Comparison of ENCODE assay signal across 8 cellular contexts in the genomic region with DNA sequence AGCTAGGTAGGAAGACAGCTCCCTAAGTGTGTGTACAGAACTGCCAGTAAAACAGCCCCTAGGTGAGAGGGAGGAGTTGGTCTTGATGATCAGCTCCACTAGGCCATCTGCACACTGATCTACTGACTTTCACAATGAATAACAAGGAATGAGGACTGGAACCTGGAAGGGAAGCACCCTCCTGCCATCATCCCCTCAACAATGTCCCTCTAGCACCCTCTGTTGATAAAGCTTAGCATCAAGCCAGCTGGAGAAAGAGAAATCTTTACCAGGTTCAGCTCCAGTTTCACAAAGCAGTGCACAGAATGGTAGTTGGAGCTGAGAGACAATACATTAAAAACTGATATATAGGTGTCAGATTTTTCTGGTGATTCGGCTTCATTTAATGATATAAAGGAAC. TPM values are rescaled to one million over a fixed set of nuclear protein-coding genes. Genes with fewer than 3 reads are reported as not detected.
DNase-seq lines count a peak whose midpoint lies in the region; ATAC-seq and TF ChIP-seq lines count a peak whose summit lies in the region.

No MANE protein-coding gene starts in this region.

- H3K9me3 ChIP-seq in RWPE2 (ENCODE audit: severe bottlenecking), result no peaks in the 10 kb centered on the region
- H3K9me3 ChIP-seq in naive thymus-derived CD4-positive, alpha-beta T cell (ENCODE audit: control insufficient read depth in 2 of 3, low read length in 3 of 3), result no peaks in the 10 kb centered on the region

- H3K36me3 Mint-ChIP-seq in naive thymus-derived CD4-positive, alpha-beta T cell, result peaks cover 0 to 11% (median 0%) of the 10 kb centered on the region in 5 donors
- H3K36me3 Mint-ChIP-seq in activated T-helper 2 cell treated with anti-CD3 and anti-CD28 coated beads, Interferon-gamma antibody, Interleukin-2, Interleukin-4, amounts not matched to agents 10 μg/mL and 5 μg/mL and 100 μg/mL, durations not matched to agents 14 hours and 24 hours and 36 hours (ENCODE audit: low read depth), result no peaks in the 10 kb centered on the region
- no peaks in the 10 kb centered on the region for H3K36me3 Mint-ChIP-seq in activated T-cell treated with anti-CD3 and anti-CD28 coated beads, Interleukin-2, amount 50 U/mL, for 4 hours (ENCODE audit: insufficient read depth)
- H3K36me3 Mint-ChIP-seq in activated T-helper 17 cell treated with anti-CD3 and anti-CD28 coated beads, Interleukin-2, amount 50 U/mL, for 72 hours (ENCODE audit: low read depth), result no peaks in the 10 kb centered on the region

- no peaks in the 10 kb centered on the region for H3K4me1 Mint-ChIP-seq in naive thymus-derived CD4-positive, alpha-beta T cell
- H3K4me1 Mint-ChIP-seq in activated T-helper 2 cell treated with anti-CD3 and anti-CD28 coated beads, Interferon-gamma antibody, Interleukin-2, Interleukin-4, amounts not matched to agents 10 μg/mL and 5 μg/mL and 100 μg/mL, durations not matched to agents 14 hours and 24 hours and 36 hours (ENCODE audit: low read depth), result no peaks in the 10 kb centered on the region
- H3K4me1 Mint-ChIP-seq in activated T-cell treated with anti-CD3 and anti-CD28 coated beads, Interleukin-2, amount 50 U/mL, for 4 hours (ENCODE audit: low read depth), result no peaks in the 10 kb centered on the region
- no peaks in the 10 kb centered on the region for H3K4me1 Mint-ChIP-seq in activated T-helper 17 cell treated with anti-CD3 and anti-CD28 coated beads, Interleukin-2, amount 50 U/mL, for 72 hours

- intact Hi-C loops in naive thymus-derived CD4-positive, alpha-beta T cell (cut with micrococcal nuclease), result loop anchor here in 1 of 2 donors (1.0 kb wide), 1 partner anchor 11 kb away; no protein-coding TSS in a partner anchor
- intact Hi-C loops in activated T-helper 2 cell treated with anti-CD3 and anti-CD28 coated beads, Interferon-gamma antibody, Interleukin-2, Interleukin-4, amounts not matched to agents 10 μg/mL and 5 μg/mL and 100 μg/mL, durations not matched to agents 14 hours and 24 hours and 36 hours (cut with micrococcal nuclease), result loop anchor here (1.0 kb wide), 1 partner anchor 11 kb away; no protein-coding TSS in a partner anchor

- CTCF ChIA-PET in naive thymus-derived CD4-positive, alpha-beta T cell (lab: Charles Lee), result no interaction called here

- POLR2A ChIA-PET in naive thymus-derived CD4-positive, alpha-beta T cell (lab: Charles Lee), result no interaction called here

- H3K9me3 Mint-ChIP-seq in naive thymus-derived CD4-positive, alpha-beta T cell, result peaks cover 0 to 41% (median 6%) of the 10 kb centered on the region in 11 donors
- no peaks in the 10 kb centered on the region for H3K9me3 Mint-ChIP-seq in activated T-helper 2 cell treated with anti-CD3 and anti-CD28 coated beads, Interferon-gamma antibody, Interleukin-2, Interleukin-4, amounts not matched to agents 10 μg/mL and 5 μg/mL and 100 μg/mL, durations not matched to agents 14 hours and 24 hours and 36 hours
- peaks cover 12% of the 10 kb centered on the region for H3K9me3 Mint-ChIP-seq in activated T-cell treated with anti-CD3 and anti-CD28 coated beads, Interleukin-2, amount 50 U/mL, for 4 hours
- peaks cover 5% of the 10 kb centered on the region for H3K9me3 Mint-ChIP-seq in activated T-helper 17 cell treated with anti-CD3 and anti-CD28 coated beads, Interleukin-2, amount 50 U/mL, for 72 hours

- no peak overlapping the region for H3K4me3 ChIP-seq in RWPE2 (ENCODE audit: severe bottlenecking)
- H3K4me3 ChIP-seq in naive thymus-derived CD4-positive, alpha-beta T cell (ENCODE audit: low read length), result no peak overlapping the region

- peak overlapping the region; percentile 51 for H3K27ac ChIP-seq in RWPE2 (ENCODE audit: poor library complexity, severe bottlenecking)
- no peak overlapping the region for H3K27ac ChIP-seq in naive thymus-derived CD4-positive, alpha-beta T cell (ENCODE audit: low read depth, low read length)

- TF ChIP-seq CTCF in GM12873 (IDR thresholded peaks at IDR 0.05; ENCODE audit: insufficient read depth, low read depth, low read length, missing control alignments) (peak; percentile 53), RWPE2 (IDR thresholded peaks at IDR 0.05; ENCODE audit: poor library complexity, severe bottlenecking) (peak; percentile 66)

- no peak overlapping the region for H3K4me3 Mint-ChIP-seq in naive thymus-derived CD4-positive, alpha-beta T cell
- no peak overlapping the region for H3K4me3 Mint-ChIP-seq in activated T-helper 2 cell treated with anti-CD3 and anti-CD28 coated beads, Interferon-gamma antibody, Interleukin-2, Interleukin-4, amounts not matched to agents 10 μg/mL and 5 μg/mL and 100 μg/mL, durations not matched to agents 14 hours and 24 hours and 36 hours (ENCODE audit: low read depth)
- H3K4me3 Mint-ChIP-seq in activated T-cell treated with anti-CD3 and anti-CD28 coated beads, Interleukin-2, amount 50 U/mL, for 4 hours, result no peak overlapping the region
- H3K4me3 Mint-ChIP-seq in activated T-helper 17 cell treated with anti-CD3 and anti-CD28 coated beads, Interleukin-2, amount 50 U/mL, for 72 hours, result no peak overlapping the region

- peaks cover 0 to 42% (median 41%) of the 10 kb centered on the region in 5 donors for H3K27me3 Mint-ChIP-seq in naive thymus-derived CD4-positive, alpha-beta T cell
- H3K27me3 Mint-ChIP-seq in activated T-helper 2 cell treated with anti-CD3 and anti-CD28 coated beads, Interferon-gamma antibody, Interleukin-2, Interleukin-4, amounts not matched to agents 10 μg/mL and 5 μg/mL and 100 μg/mL, durations not matched to agents 14 hours and 24 hours and 36 hours (ENCODE audit: low read depth), result no peaks in the 10 kb centered on the region
- peaks cover 7% of the 10 kb centered on the region for H3K27me3 Mint-ChIP-seq in activated T-cell treated with anti-CD3 and anti-CD28 coated beads, Interleukin-2, amount 50 U/mL, for 4 hours (ENCODE audit: low read depth)
- peaks cover 30% of the 10 kb centered on the region for H3K27me3 Mint-ChIP-seq in activated T-helper 17 cell treated with anti-CD3 and anti-CD28 coated beads, Interleukin-2, amount 50 U/mL, for 72 hours

- no peaks in the 10 kb centered on the region for H3K36me3 ChIP-seq in RWPE2 (ENCODE audit: low read depth)
- H3K36me3 ChIP-seq in naive thymus-derived CD4-positive, alpha-beta T cell (ENCODE audit: control insufficient read depth in 2 of 3, insufficient read depth in 3 of 3, low read length in 3 of 3), result no peaks in the 10 kb centered on the region

- no peaks in the 10 kb centered on the region for H3K27me3 ChIP-seq in RWPE2 (ENCODE audit: insufficient read depth, poor library complexity, severe bottlenecking)
- no peaks in the 10 kb centered on the region for H3K27me3 ChIP-seq in naive thymus-derived CD4-positive, alpha-beta T cell (ENCODE audit: control insufficient read depth in 2 of 2, insufficient read depth in 2 of 2, low read length in 2 of 2)

- peak; percentile 55 for ATAC-seq in RWPE2 (ENCODE audit: low read depth)
- ATAC-seq in naive thymus-derived CD4-positive, alpha-beta T cell, result no peak
- ATAC-seq in activated T-cell treated with anti-CD3 and anti-CD28 coated beads, Interleukin-2, amount 50 U/mL, for 4 hours, result no peak
- ATAC-seq in activated T-helper 17 cell treated with anti-CD3 and anti-CD28 coated beads, Interleukin-2, amount 50 U/mL, for 72 hours (replicated peaks), result no peak

- peaks cover 11% of the 10 kb centered on the region for H3K4me1 ChIP-seq in RWPE2 (ENCODE audit: insufficient read depth, poor library complexity, severe bottlenecking)
- H3K4me1 ChIP-seq in naive thymus-derived CD4-positive, alpha-beta T cell (ENCODE audit: control insufficient read depth in 2 of 2, insufficient read depth in 2 of 2, low read length in 2 of 2), result no peaks in the 10 kb centered on the region

- DNase-seq in HPDE6-E6E7 (ENCODE audit: extremely low spot score) (peak; percentile 53), RWPE2 (ENCODE audit: low spot score) (no peak), iPS DF 19.7 (ENCODE audit: low read depth, low spot score) (peak; percentile 33)
- DNase-seq in naive thymus-derived CD4-positive, alpha-beta T cell, result no peak
- DNase-seq in activated T-helper 2 cell treated with anti-CD3 and anti-CD28 coated beads, Interferon-gamma antibody, Interleukin-2, Interleukin-4, amounts not matched to agents 10 μg/mL and 5 μg/mL and 100 μg/mL, durations not matched to agents 14 hours and 24 hours and 36 hours (ENCODE audit: low spot score), result no peak
- DNase-seq in activated T-cell treated with anti-CD3 and anti-CD28 coated beads, Interleukin-2, amount 50 U/mL, for 4 hours, result no peak

- no peak overlapping the region for H3K27ac Mint-ChIP-seq in naive thymus-derived CD4-positive, alpha-beta T cell
- H3K27ac Mint-ChIP-seq in activated T-helper 2 cell treated with anti-CD3 and anti-CD28 coated beads, Interferon-gamma antibody, Interleukin-2, Interleukin-4, amounts not matched to agents 10 μg/mL and 5 μg/mL and 100 μg/mL, durations not matched to agents 14 hours and 24 hours and 36 hours, result no peak overlapping the region
- H3K27ac Mint-ChIP-seq in activated T-helper 17 cell treated with anti-CD3 and anti-CD28 coated beads, Interleukin-2, amount 50 U/mL, for 72 hours, result no peak overlapping the region

RNA-seq across cellular contexts. Expression of a gene that starts 57.2 kb away (rescaled TPM):
- total RNA-seq in naive thymus-derived CD4-positive, alpha-beta T cell, result 1 to 10 TPM in 4 of 5 experiments, under 1 TPM in 1; 0.71 to 3.6 (median 3.1) TPM
- 1 to 10 TPM in 1 of 2 donors, under 1 TPM in 1; 0.76 to 1.2 TPM for polyA plus RNA-seq in naive thymus-derived CD4-positive, alpha-beta T cell
- 2.3 and 2.6 TPM in 2 replicates for total RNA-seq in activated T-helper 2 cell treated with anti-CD3 and anti-CD28 coated beads, Interferon-gamma antibody, Interleukin-2, Interleukin-4, amounts not matched to agents 10 μg/mL and 5 μg/mL and 100 μg/mL, durations not matched to agents 14 hours and 24 hours and 36 hours
- 1 to 10 TPM; 1.7 to 2.3 (median 2.2) TPM for total RNA-seq in activated T-cell treated with anti-CD3 and anti-CD28 coated beads, Interleukin-2, amount 50 U/mL, for 4 hours
- 1 to 10 TPM in 1 of 2 donors, under 1 TPM in 1; 0.58 to 1.7 TPM for total RNA-seq in activated T-helper 17 cell treated with anti-CD3 and anti-CD28 coated beads, Interleukin-2, amount 50 U/mL, for 72 hours

Comparison
In these comparisons a context has a peak if more than half of its experiments do, and no peak if none do; other contexts are left out.
1. DNase-seq: peak in HPDE6-E6E7 (single experiment) and iPS DF 19.7 (single experiment); none in RWPE2 (single experiment), naive thymus-derived CD4-positive, alpha-beta T cell (0 of 9), activated T-helper 2 cell treated with anti-CD3 and anti-CD28 coated beads, Interferon-gamma antibody, Interleukin-2, Interleukin-4, amounts not matched to agents 10 μg/mL and 5 μg/mL and 100 μg/mL, durations not matched to agents 14 hours and 24 hours and 36 hours (single experiment) and activated T-cell treated with anti-CD3 and anti-CD28 coated beads, Interleukin-2, amount 50 U/mL, for 4 hours (single experiment).